ENCODE assay signal across 23 cellular contexts in the genomic region with DNA sequence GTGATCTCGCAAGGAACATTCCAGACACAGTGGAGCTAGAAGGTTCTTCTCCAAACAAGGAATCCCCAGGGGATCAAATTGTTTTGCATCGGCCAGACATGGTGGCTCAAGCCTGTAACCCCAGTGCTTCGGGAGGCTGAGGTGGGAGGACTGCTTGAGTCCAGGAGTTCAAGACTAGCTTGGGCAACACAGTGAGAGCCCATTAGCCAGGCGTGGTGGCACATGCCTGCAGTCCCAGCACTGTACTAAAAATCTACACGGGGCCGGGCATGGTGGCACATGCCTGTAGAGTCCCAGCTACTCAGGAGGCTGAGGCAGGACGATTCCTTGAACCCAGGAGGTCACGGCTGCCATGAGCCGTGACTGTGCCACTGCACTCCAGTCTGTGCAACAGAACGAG. TPM values are rescaled to one million over a fixed set of nuclear protein-coding genes. Genes with fewer than 3 reads are reported as not detected.
DNase-seq lines count a peak whose midpoint lies in the region; ATAC-seq, FAIRE-seq and TF ChIP-seq lines count a peak whose summit lies in the region.
"Had no signal": no experiment of that assay in that cellular context is flagged by ENCODE, and none has a peak within 500 bp of the region (broad histone marks: within the 10 kb centered on the region; RNA-seq: fewer than 3 reads in every experiment).

No MANE protein-coding gene starts in this region.

- TF ChIP-seq CTCF in RWPE2 (IDR thresholded peaks at IDR 0.05; ENCODE audit: poor library complexity, severe bottlenecking) (no peak), kidney (IDR thresholded peaks at IDR 0.05; ENCODE audit: borderline replicate concordance, extremely low read depth, insufficient read depth) (no peak), thyroid gland (IDR thresholded peaks at IDR 0.05) (no peak)

- peak overlapping the region in 3 of 11 experiments; percentile 29 to 50 (median 31); a peak in 1 of 22 replicates for H3K9ac ChIP-seq in BLaER1 treated with 17β-estradiol and CSF1 and Interleukin-3, amounts not matched to agents 10 nM and 100 nM
- no peak overlapping the region for H3K9ac ChIP-seq in kidney (ENCODE audit: low read length in 2 of 2)

- no peaks in the 10 kb centered on the region for H3K27me3 ChIP-seq in BLaER1 treated with 17β-estradiol and CSF1 and Interleukin-3, amounts not matched to agents 10 nM and 100 nM
- H3K27me3 ChIP-seq in RWPE2 (ENCODE audit: insufficient read depth, poor library complexity, severe bottlenecking), result no peaks in the 10 kb centered on the region
- no peaks in the 10 kb centered on the region for H3K27me3 ChIP-seq in thyroid gland

- DNase-seq in RWPE2 (ENCODE audit: low spot score) (peak; percentile 75), kidney (peak; percentile 56), thyroid gland (no peak), epidermal melanocyte (ENCODE audit: insufficient read length, low spot score) (no peak)
- no peak for DNase-seq in stimulated activated CD8-positive, alpha-beta memory T cell treated with anti-CD3 and anti-CD28 coated beads, Interleukin-4, amount 100 ng/mL, for 48 hours
- DNase-seq: C1 segment of cervical spinal cord; Caco-2; CD8-positive, alpha-beta T cell; DMS79 treated with DMSO at 0.1 percent for 48 hours; NCI-H1105; NCI-H1436 treated with DMSO at 0.1 percent for 48 hours; NCI-H1930; NCI-H2107; NCI-H446; NCI-H524 treated with DMSO at 0.1 percent for 48 hours; NCI-H774; NK-92 treated with Interleukin-12 subunit alpha and Interleukin-12 subunit beta, amount 100 ng/mL, for 24 hours had no signal

- peaks cover 40 to 65% (median 60%) of the 10 kb centered on the region in 10 experiments for H3K4me1 ChIP-seq in BLaER1 treated with 17β-estradiol and CSF1 and Interleukin-3, amounts not matched to agents 10 nM and 100 nM
- H3K4me1 ChIP-seq in RWPE2 (ENCODE audit: insufficient read depth, poor library complexity, severe bottlenecking) (no peaks in the 10 kb centered on the region), kidney (ENCODE audit: control insufficient read depth in 1 of 2, insufficient read depth in 1 of 2, low read depth in 1 of 2, low read length in 2 of 2) (no peaks in the 10 kb centered on the region), thyroid gland (peaks cover 44 to 46% of the 10 kb centered on the region in 2 donors)
- H3K4me1 ChIP-seq: Caco-2 had no signal

- ATAC-seq in RWPE2 (ENCODE audit: low read depth) (no peak), GM18511 (IDR thresholded peaks at IDR 0.05; ENCODE audit: unreplicated experiment) (no peak)
- ATAC-seq: CD8-positive, alpha-beta T cell; Panc1 had no signal

- peak overlapping the region in 4 of 11 experiments; percentile 6 to 66 (median 54); a peak in 3 of 22 replicates for H3K27ac ChIP-seq in BLaER1 treated with 17β-estradiol and CSF1 and Interleukin-3, amounts not matched to agents 10 nM and 100 nM
- H3K27ac ChIP-seq in RWPE2 (ENCODE audit: poor library complexity, severe bottlenecking), result no peak overlapping the region
- no peak overlapping the region for H3K27ac ChIP-seq in kidney (ENCODE audit: low read depth in 2 of 2, low read length in 2 of 2)
- peak overlapping the region; percentile 93 to 99 (median 97) for H3K27ac ChIP-seq in thyroid gland
- H3K27ac ChIP-seq: SK-N-MC had no signal

- H3K4me3 ChIP-seq in BLaER1 treated with 17β-estradiol and CSF1 and Interleukin-3, amounts not matched to agents 10 nM and 100 nM, result no peak overlapping the region
- H3K4me3 ChIP-seq in RWPE2 (ENCODE audit: severe bottlenecking) (no peak overlapping the region), kidney (ENCODE audit: low read length in 2 of 2) (no peak overlapping the region), thyroid gland (replicated peaks in 1 of 3) (no peak overlapping the region)
- H3K4me3 ChIP-seq: SK-N-MC had no signal

- no peak for TF ChIP-seq POLR2A in thyroid gland (IDR thresholded peaks at IDR 0.05)

- intact Hi-C loops in kidney (cut with DNase I), result no loop called here
- intact Hi-C loops in thyroid gland (cut with DNase I), result no loop called here

- H3K4me2 ChIP-seq in BLaER1 treated with 17β-estradiol and CSF1 and Interleukin-3, amounts not matched to agents 10 nM and 100 nM, result peak overlapping the region; percentile 72 to 92 (median 84); a peak in 21 of 22 replicates

- peaks cover 16 to 36% (median 26%) of the 10 kb centered on the region in 11 experiments; a peak in 21 of 22 replicates for H3K36me3 ChIP-seq in BLaER1 treated with 17β-estradiol and CSF1 and Interleukin-3, amounts not matched to agents 10 nM and 100 nM
- peaks cover 32% of the 10 kb centered on the region for H3K36me3 ChIP-seq in RWPE2 (ENCODE audit: low read depth)
- peaks cover 3% of the 10 kb centered on the region in 2 donors for H3K36me3 ChIP-seq in kidney (ENCODE audit: control insufficient read depth in 1 of 2, insufficient read depth in 2 of 2, low read length in 2 of 2)
- no peaks in the 10 kb centered on the region for H3K36me3 ChIP-seq in thyroid gland

- H3K9me3 ChIP-seq in BLaER1 treated with 17β-estradiol and CSF1 and Interleukin-3, amounts not matched to agents 10 nM and 100 nM (replicated peaks in 1 of 11), result peaks cover 0 to 13% (median 6%) of the 10 kb centered on the region in 11 experiments; a peak in 11 of 22 replicates
- H3K9me3 ChIP-seq in RWPE2 (ENCODE audit: severe bottlenecking), result no peaks in the 10 kb centered on the region
- H3K9me3 ChIP-seq in kidney (ENCODE audit: control insufficient read depth in 1 of 2, low read length in 2 of 2), result no peaks in the 10 kb centered on the region
- H3K9me3 ChIP-seq in thyroid gland, result no peaks in the 10 kb centered on the region

- FAIRE-seq in kidney (lab: Jason Lieb, UNC), result no peak
- FAIRE-seq: GM12892, H54 had no signal

- peaks cover 22 to 61% (median 47%) of the 10 kb centered on the region in 11 experiments; a peak in 20 of 22 replicates for H4K20me1 ChIP-seq in BLaER1 treated with 17β-estradiol and CSF1 and Interleukin-3, amounts not matched to agents 10 nM and 100 nM

- 73 to 82% methylated on average over 7 to 9 of the region's 10 CpGs for WGBS in thyroid gland, 2 donors

RNA-seq across cellular contexts. Expression of a gene that starts 15.3 kb away (rescaled TPM):
- total RNA-seq in kidney, result 13.4 TPM
- polyA plus RNA-seq in kidney (ENCODE audit: insufficient read depth, low read depth, low replicate concordance), result 6.1 TPM
- total RNA-seq in thyroid gland, result 10 to 100 TPM; 23.1 to 34.9 (median 29.9) TPM

RNA-seq across cellular contexts. Expression of a gene that starts 37.6 kb away (rescaled TPM):
- total RNA-seq in kidney (40.7 TPM), thyroid gland (10 to 100 TPM; 24.3 to 45.5 (median 36.0) TPM)
- 3.2 TPM for polyA plus RNA-seq in kidney (ENCODE audit: insufficient read depth, low read depth, low replicate concordance)

RNA-seq across cellular contexts. Expression of a gene that starts 41.6 kb away (rescaled TPM):
- total RNA-seq in kidney (84.9 TPM), thyroid gland (10 to 100 TPM; 53.7 to 84.0 (median 66.1) TPM)
- polyA plus RNA-seq in kidney (ENCODE audit: insufficient read depth, low read depth, low replicate concordance), result 20.6 TPM

RNA-seq across cellular contexts. Expression of a gene that starts 46.5 kb away (rescaled TPM):
- total RNA-seq in kidney (37.7 TPM), thyroid gland (10 to 100 TPM; 14.1 to 87.4 (median 54.2) TPM)
- polyA plus RNA-seq in kidney (ENCODE audit: insufficient read depth, low read depth, low replicate concordance), result 5.3 TPM

RNA-seq across cellular contexts. Expression of a gene that starts 57.7 kb away (rescaled TPM):
- total RNA-seq in kidney (1.6 TPM), thyroid gland (under 1 TPM in 3 of 4 donors, not detected in 1; 0.39 to 0.89 (median 0.40) TPM)
- 0.47 TPM for polyA plus RNA-seq in kidney (ENCODE audit: insufficient read depth, low read depth, low replicate concordance)
- total RNA-seq: Caco-2 had no signal

Comparison
In these comparisons a context has a peak if more than half of its experiments do, and no peak if none do; other contexts are left out.
1. H3K27ac ChIP-seq: peak in thyroid gland (3 of 3); none in RWPE2 (single experiment) and kidney (0 of 2).
2. DNase-seq: peak in RWPE2 (single experiment) and kidney (single experiment); none in thyroid gland (0 of 2), epidermal melanocyte (single experiment) and stimulated activated CD8-positive, alpha-beta memory T cell treated with anti-CD3 and anti-CD28 coated beads, Interleukin-4, amount 100 ng/mL, for 48 hours (single experiment).